Comparison of ENCODE assay signal across 1 cellular context in genomic region chr12:53190108-53190729, GRCh38.
A peak's percentile ranks its signal among the peaks of the same experiment; 100 is the strongest.
TF ChIP-seq lines count a peak whose summit lies in the region.

No MANE protein-coding gene starts in this region.

TF ChIP-seq in HepG2, 621 proteins besides CTCF, POLR2A, EP300 and RAD21 (continued from another document and continues in another):
- TF ChIP-seq ZNF800 (CRISPR knock-in tag; IDR thresholded peaks at IDR 0.05) = no peak
- TF ChIP-seq RAD51 (IDR thresholded peaks at IDR 0.05; ENCODE audit: borderline replicate concordance) = no peak
- no peak for TF ChIP-seq SATB2 (CRISPR knock-in tag; IDR thresholded peaks at IDR 0.05)
- TF ChIP-seq HMGA1 (CRISPR knock-in tag; conservative IDR thresholded peaks at IDR 0.05) = no peak
- TF ChIP-seq ZBTB42 (CRISPR knock-in tag; IDR thresholded peaks at IDR 0.05) = no peak
- no peak for TF ChIP-seq KDM5A (IDR thresholded peaks at IDR 0.05; ENCODE audit: borderline replicate concordance, low read length)
- no peak for TF ChIP-seq SCMH1 (CRISPR knock-in tag; IDR thresholded peaks at IDR 0.05; ENCODE audit: borderline replicate concordance)
- TF ChIP-seq ZBTB38 (CRISPR knock-in tag; IDR thresholded peaks at IDR 0.05) = peak; percentile 82
- no peak for TF ChIP-seq CSRNP2 (CRISPR knock-in tag; conservative IDR thresholded peaks at IDR 0.05; ENCODE audit: low read depth)
- TF ChIP-seq ZNF496 (CRISPR knock-in tag; IDR thresholded peaks at IDR 0.05; ENCODE audit: insufficient replicate concordance) = no peak
- TF ChIP-seq ZNF432 (CRISPR knock-in tag; IDR thresholded peaks at IDR 0.05; ENCODE audit: borderline replicate concordance) = no peak
- TF ChIP-seq ZNF652 (CRISPR knock-in tag; IDR thresholded peaks at IDR 0.05; ENCODE audit: borderline replicate concordance, low read depth) = no peak
- no peak for TF ChIP-seq ZNF772 (CRISPR knock-in tag; IDR thresholded peaks at IDR 0.05)
- TF ChIP-seq AKAP8 (CRISPR knock-in tag; IDR thresholded peaks at IDR 0.05) = no peak
- TF ChIP-seq CCAR2 (optimal IDR thresholded peaks at IDR 0.05; ENCODE audit: low read depth, low read length) = no peak
- TF ChIP-seq SIN3A (IDR thresholded peaks at IDR 0.05; ENCODE audit: borderline replicate concordance, low read depth, low read length) = no peak
- no peak for TF ChIP-seq ZSCAN30 (CRISPR knock-in tag; IDR thresholded peaks at IDR 0.05)
- TF ChIP-seq ZNF44 (CRISPR knock-in tag; IDR thresholded peaks at IDR 0.05) = no peak
- no peak for TF ChIP-seq MAFK (conservative IDR thresholded peaks at IDR 0.05 in 1 of 2, IDR thresholded peaks at IDR 0.05 in 1 of 2; ENCODE audit: low read length in 2 of 2)
- TF ChIP-seq ZNF382 (CRISPR knock-in tag; IDR thresholded peaks at IDR 0.05; ENCODE audit: borderline replicate concordance) = no peak
- TF ChIP-seq AGO2 (optimal IDR thresholded peaks at IDR 0.05; ENCODE audit: low read depth, low read length) = peak; percentile 86
- no peak for TF ChIP-seq GABPB1 (CRISPR knock-in tag; IDR thresholded peaks at IDR 0.05)
- no peak for TF ChIP-seq GTF2F1 (IDR thresholded peaks at IDR 0.05; ENCODE audit: low read length)
- TF ChIP-seq ZNF331 (CRISPR knock-in tag; IDR thresholded peaks at IDR 0.05) = no peak
- TF ChIP-seq PBX3 (CRISPR knock-in tag; IDR thresholded peaks at IDR 0.05; ENCODE audit: borderline replicate concordance) = no peak
- no peak for TF ChIP-seq KAT7 (CRISPR knock-in tag; IDR thresholded peaks at IDR 0.05; ENCODE audit: borderline replicate concordance)
- TF ChIP-seq FOXK1 (CRISPR knock-in tag; IDR thresholded peaks at IDR 0.05; ENCODE audit: borderline replicate concordance, low read depth) = no peak
- TF ChIP-seq ZNF460 (CRISPR knock-in tag; IDR thresholded peaks at IDR 0.05; ENCODE audit: borderline replicate concordance) = no peak
- no peak for TF ChIP-seq ZNF354B (CRISPR knock-in tag; IDR thresholded peaks at IDR 0.05)
- TF ChIP-seq ZNF7 (CRISPR knock-in tag; IDR thresholded peaks at IDR 0.05) = no peak
- no peak for TF ChIP-seq PTBP1 (IDR thresholded peaks at IDR 0.05; ENCODE audit: low read depth, low read length, poor library complexity, severe bottlenecking)
- TF ChIP-seq CREM (IDR thresholded peaks at IDR 0.05) = no peak
- TF ChIP-seq CREM (CRISPR knock-in tag; IDR thresholded peaks at IDR 0.05) = no peak
- no peak for TF ChIP-seq ZNF264 (CRISPR knock-in tag; IDR thresholded peaks at IDR 0.05)
- TF ChIP-seq ZNF615 (CRISPR knock-in tag; IDR thresholded peaks at IDR 0.05; ENCODE audit: borderline replicate concordance) = no peak
- no peak for TF ChIP-seq HCFC1 (IDR thresholded peaks at IDR 0.05; ENCODE audit: low read depth, low read length)
- TF ChIP-seq RBFOX2 (IDR thresholded peaks at IDR 0.05; ENCODE audit: low read depth, low read length) = peak; percentile 26; the same call in 1 of the 2 replicates
- no peak for TF ChIP-seq ZNF792 (CRISPR knock-in tag; IDR thresholded peaks at IDR 0.05)
- TF ChIP-seq DNMT3B (CRISPR knock-in tag; conservative IDR thresholded peaks at IDR 0.05) = no peak
- TF ChIP-seq TFE3 (CRISPR knock-in tag; IDR thresholded peaks at IDR 0.05) = no peak
- TF ChIP-seq ZBTB39 (CRISPR knock-in tag; IDR thresholded peaks at IDR 0.05) = no peak
- no peak for TF ChIP-seq ELF3 (CRISPR knock-in tag; IDR thresholded peaks at IDR 0.05)
- no peak for TF ChIP-seq SOX13 (IDR thresholded peaks at IDR 0.05)
- no peak for TF ChIP-seq SOX13 (CRISPR knock-in tag; conservative IDR thresholded peaks at IDR 0.05 in 1 of 2, IDR thresholded peaks at IDR 0.05 in 1 of 2)
- no peak for TF ChIP-seq SYNCRIP (IDR thresholded peaks at IDR 0.05; ENCODE audit: insufficient read depth, low read depth, low read length)
- 0 out of 2 replicates have a peak, but pooled peaks have one; percentile 36 for TF ChIP-seq ZGPAT (CRISPR knock-in tag; IDR thresholded peaks at IDR 0.05)
- TF ChIP-seq ZBTB4 (CRISPR knock-in tag; IDR thresholded peaks at IDR 0.05; ENCODE audit: borderline replicate concordance) = no peak
- TF ChIP-seq TAF15 (IDR thresholded peaks at IDR 0.05; ENCODE audit: low read depth, low read length, poor library complexity, severe bottlenecking) = no peak
- no peak for TF ChIP-seq SKI (IDR thresholded peaks at IDR 0.05; ENCODE audit: partially characterized antibody)
- no peak for TF ChIP-seq AFF4 (CRISPR knock-in tag; IDR thresholded peaks at IDR 0.05)
- TF ChIP-seq ARNT2 (CRISPR knock-in tag; IDR thresholded peaks at IDR 0.05; ENCODE audit: low read depth) = no peak
- no peak for TF ChIP-seq TOPORS (CRISPR knock-in tag; IDR thresholded peaks at IDR 0.05)
- TF ChIP-seq ZNF556 (CRISPR knock-in tag; IDR thresholded peaks at IDR 0.05; ENCODE audit: borderline replicate concordance) = no peak
- no peak for TF ChIP-seq HMG20B (CRISPR knock-in tag; conservative IDR thresholded peaks at IDR 0.05)
- TF ChIP-seq ATF3 (CRISPR knock-in tag; IDR thresholded peaks at IDR 0.05) = no peak
